Comparison of ENCODE assay signal across 13 cellular contexts in genomic region chr6:129981598-129981997, GRCh38. TPM values are rescaled to one million over a fixed set of nuclear protein-coding genes. Genes with fewer than 3 reads are reported as not detected.
DNase-seq lines count a peak whose midpoint lies in the region; ATAC-seq and TF ChIP-seq lines count a peak whose summit lies in the region.
"Had no signal": no experiment of that assay in that cellular context is flagged by ENCODE, and none has a peak within 500 bp of the region (broad histone marks: within the 10 kb centered on the region; RNA-seq: fewer than 3 reads in every experiment).

No MANE protein-coding gene starts in this region.

- no peaks in the 10 kb centered on the region for H3K36me3 ChIP-seq in endodermal cell (ENCODE audit: control insufficient read depth, insufficient read depth, low read length)
- H3K36me3 ChIP-seq in right atrium auricular region = no peaks in the 10 kb centered on the region
- H3K36me3 ChIP-seq: thoracic aorta, WERI-Rb-1 had no signal

- DNase-seq in SIG-M5 treated with dmso at 0.1 percent for 504 hours (lab: John Stamatoyannopoulos, UW; ENCODE audit: unreplicated experiment) (peak; percentile 7), SIG-M5 (lab: John Stamatoyannopoulos, UW) (no peak), OCI-M1 (lab: John Stamatoyannopoulos, UW) (peak; percentile 51), endodermal cell (no peak), SKM-1 (lab: John Stamatoyannopoulos, UW; ENCODE audit: unreplicated experiment) (no peak), right atrium auricular region (ENCODE audit: low spot score) (no peak)
- DNase-seq in activated naive CD8-positive, alpha-beta T cell treated with anti-CD3 and anti-CD28 coated beads for 36 hours = no peak
- DNase-seq: immature natural killer cell, NCI-H2107, WERI-Rb-1 had no signal

- no peak overlapping the region for H3K4me3 Mint-ChIP-seq in endodermal cell
- H3K4me3 Mint-ChIP-seq in activated naive CD8-positive, alpha-beta T cell treated with anti-CD3 and anti-CD28 coated beads for 36 hours = no peak overlapping the region
- H3K4me3 Mint-ChIP-seq: immature natural killer cell had no signal

- ATAC-seq in GM19463 (IDR thresholded peaks at IDR 0.05; ENCODE audit: unreplicated experiment) = no peak
- ATAC-seq: sciatic nerve had no signal

- peak; percentile 56 for TF ChIP-seq CTCF in endodermal cell (conservative IDR thresholded peaks at IDR 0.05)
- no peak for TF ChIP-seq CTCF in right atrium auricular region (IDR thresholded peaks at IDR 0.05)

- H3K27ac ChIP-seq in endodermal cell (ENCODE audit: low read depth, low read length) = no peak overlapping the region
- H3K27ac ChIP-seq in right atrium auricular region = no peak overlapping the region
- H3K27ac ChIP-seq: thoracic aorta, WERI-Rb-1 had no signal

- H3K4me1 Mint-ChIP-seq in endodermal cell = no peaks in the 10 kb centered on the region
- no peaks in the 10 kb centered on the region for H3K4me1 Mint-ChIP-seq in activated naive CD8-positive, alpha-beta T cell treated with anti-CD3 and anti-CD28 coated beads for 36 hours

- no peak overlapping the region for H3K4me3 ChIP-seq in endodermal cell (ENCODE audit: low read length)
- no peak overlapping the region for H3K4me3 ChIP-seq in right atrium auricular region
- H3K4me3 ChIP-seq: thoracic aorta had no signal

- H3K4me1 ChIP-seq in endodermal cell (ENCODE audit: control insufficient read depth, insufficient read depth, low read length) (no peaks in the 10 kb centered on the region), right atrium auricular region (no peaks in the 10 kb centered on the region)

- H3K27me3 Mint-ChIP-seq in endodermal cell (ENCODE audit: insufficient read depth) = no peaks in the 10 kb centered on the region
- H3K27me3 Mint-ChIP-seq in activated naive CD8-positive, alpha-beta T cell treated with anti-CD3 and anti-CD28 coated beads for 36 hours = no peaks in the 10 kb centered on the region

- no peak overlapping the region for H3K9ac ChIP-seq in endodermal cell (ENCODE audit: extremely low read depth, low read length, poor library complexity, severe bottlenecking)

- no peaks in the 10 kb centered on the region for H3K36me3 Mint-ChIP-seq in endodermal cell (ENCODE audit: low read depth)
- H3K36me3 Mint-ChIP-seq in activated naive CD8-positive, alpha-beta T cell treated with anti-CD3 and anti-CD28 coated beads for 36 hours = peaks cover 5% of the 10 kb centered on the region

- no peak overlapping the region for H3K27ac Mint-ChIP-seq in endodermal cell
- H3K27ac Mint-ChIP-seq in activated naive CD8-positive, alpha-beta T cell treated with anti-CD3 and anti-CD28 coated beads for 36 hours = no peak overlapping the region
- H3K27ac Mint-ChIP-seq: immature natural killer cell had no signal

- H3K9me3 Mint-ChIP-seq in endodermal cell = peaks cover 2% of the 10 kb centered on the region
- H3K9me3 Mint-ChIP-seq in activated naive CD8-positive, alpha-beta T cell treated with anti-CD3 and anti-CD28 coated beads for 36 hours = peaks cover 12% of the 10 kb centered on the region

- no peaks in the 10 kb centered on the region for H3K9me3 ChIP-seq in endodermal cell (ENCODE audit: control insufficient read depth, low read length)
- H3K9me3 ChIP-seq in right atrium auricular region = peaks cover 0 to 16% of the 10 kb centered on the region in 2 donors

- H3K27me3 ChIP-seq in endodermal cell (ENCODE audit: control insufficient read depth, insufficient read depth, low read length, poor library complexity, severe bottlenecking) = no peaks in the 10 kb centered on the region
- H3K27me3 ChIP-seq in right atrium auricular region = no peaks in the 10 kb centered on the region

- WGBS in endodermal cell (ENCODE audit: insufficient coverage in 1 of 2, insufficient read length in 1 of 2), 2 experiments = 64% methylated on average over 1 of the region's 2 CpGs; no CpG with 5 or more reads in 1 of the 2 experiments

RNA-seq across cellular contexts. Expression of gene L3MBTL3, which starts 36.8 kb away (rescaled TPM):
- total RNA-seq in endodermal cell (10 to 100 TPM; 23.7 to 39.7 TPM), right atrium auricular region (1 to 10 TPM; 1.8 to 3.1 TPM)
- polyA plus RNA-seq in endodermal cell (2013, experiment 1 of 2) = 13.7 TPM
- polyA plus RNA-seq in endodermal cell (2013, experiment 2 of 2) = 14.0 TPM
- total RNA-seq in activated naive CD8-positive, alpha-beta T cell treated with anti-CD3 and anti-CD28 coated beads for 36 hours = 10 to 100 TPM; 11.1 to 12.9 TPM

Comparison
In these comparisons a context has a peak if more than half of its experiments do, and no peak if none do; other contexts are left out.
1. DNase-seq: peak in SIG-M5 treated with dmso at 0.1 percent for 504 hours (single experiment) and OCI-M1 (single experiment); none in SIG-M5 (single experiment), endodermal cell (single experiment), SKM-1 (single experiment), right atrium auricular region (single experiment) and activated naive CD8-positive, alpha-beta T cell treated with anti-CD3 and anti-CD28 coated beads for 36 hours (single experiment).